ENCODE assay signal across 8 cellular contexts in genomic region chr11:117232022-117232878, GRCh38. TPM values are rescaled to one million over a fixed set of nuclear protein-coding genes. Genes with fewer than 3 reads are reported as not detected.
A peak's percentile ranks its signal among the peaks of the same experiment; 100 is the strongest.
DNase-seq lines count a peak whose midpoint lies in the region; ATAC-seq lines count a peak whose summit lies in the region.

TSS of gene PCSK7 (minus strand) at chr11:117232073. CDS start at chr11:117229844, 2,229 bp downstream.
TSS of gene RNF214 (plus strand) at chr11:117232671. CDS start at chr11:117234273, 1,602 bp downstream.

- H3K4me1 Mint-ChIP-seq in activated T-cell treated with anti-CD3 and anti-CD28 coated beads, Interleukin-2, amount 50 U/mL, for 24 hours (ENCODE audit: low read depth) = peaks cover 44% of the 10 kb centered on the region

- H3K27ac ChIP-seq in esophagus (ENCODE audit: low read depth in 2 of 2, low read length in 1 of 2) = peak within 1 kb of the TSS; percentile 95 to 99
- peak within 1 kb of the TSS; percentile 100 for H3K27ac ChIP-seq in muscle layer of colon (ENCODE audit: low read depth, low read length)

- peaks cover 57% of the 10 kb centered on the region for H3K36me3 Mint-ChIP-seq in activated T-cell treated with anti-CD3 and anti-CD28 coated beads, Interleukin-2, amount 50 U/mL, for 24 hours (ENCODE audit: low read depth)

- H3K27me3 ChIP-seq in esophagus (ENCODE audit: control insufficient read depth in 1 of 2, insufficient read depth in 2 of 2, low read length in 2 of 2) = no peaks in the 10 kb centered on the region
- H3K27me3 ChIP-seq in muscle layer of colon (ENCODE audit: control insufficient read depth in 1 of 2, insufficient read depth in 2 of 2, low read length in 2 of 2) = no peaks in the 10 kb centered on the region

- H3K9ac ChIP-seq in muscle layer of colon (ENCODE audit: low read length) = peak within 1 kb of the TSS; percentile 74

- DNase-seq in COLO829 (ENCODE audit: low spot score) = peak; percentile 85
- DNase-seq in HT-29 (ENCODE audit: low spot score) = peak; percentile 88
- DNase-seq in OCI-M1 (lab: John Stamatoyannopoulos, UW) = peak; percentile 94
- peak; percentile 89 for DNase-seq in activated T-cell treated with anti-CD3 and anti-CD28 coated beads, Interleukin-2, amount 50 U/mL, for 24 hours
- DNase-seq in stimulated activated CD8-positive, alpha-beta memory T cell treated with anti-CD3 and anti-CD28 coated beads, Interleukin-7, amount 100 ng/mL, for 24 hours (ENCODE audit: low read depth) = peak; percentile 51

- H3K9me3 ChIP-seq in esophagus (ENCODE audit: control insufficient read depth in 2 of 2, insufficient read depth in 1 of 2, low read depth in 1 of 2, low read length in 1 of 2) (no peaks in the 10 kb centered on the region), muscle layer of colon (ENCODE audit: low read length) (no peaks in the 10 kb centered on the region)

- peak within 1 kb of the TSS; percentile 93 for H3K4me3 Mint-ChIP-seq in activated T-cell treated with anti-CD3 and anti-CD28 coated beads, Interleukin-2, amount 50 U/mL, for 24 hours

- peak; percentile 76 for ATAC-seq in GM19455 (IDR thresholded peaks at IDR 0.05; ENCODE audit: unreplicated experiment)

- no peaks in the 10 kb centered on the region for H3K9me3 Mint-ChIP-seq in activated T-cell treated with anti-CD3 and anti-CD28 coated beads, Interleukin-2, amount 50 U/mL, for 24 hours

- H3K27me3 Mint-ChIP-seq in activated T-cell treated with anti-CD3 and anti-CD28 coated beads, Interleukin-2, amount 50 U/mL, for 24 hours = no peaks in the 10 kb centered on the region

- H3K4me3 ChIP-seq in esophagus (ENCODE audit: low read depth in 1 of 2, low read length in 2 of 2) (peak within 1 kb of the TSS; percentile 69 to 83), muscle layer of colon (ENCODE audit: low read depth in 1 of 2, low read length in 2 of 2) (peak within 1 kb of the TSS; percentile 91 to 95)

- WGBS in esophagus, 2 donors = 0 to 1% methylated on average over 51 to 102 of the region's 104 CpGs

- H3K4me1 ChIP-seq in esophagus (ENCODE audit: control insufficient read depth in 2 of 2, insufficient read depth in 2 of 2, low read length in 1 of 2) = peaks cover 0 to 2% of the 10 kb centered on the region in 2 donors
- peaks cover 21% of the 10 kb centered on the region for H3K4me1 ChIP-seq in muscle layer of colon (ENCODE audit: insufficient read depth, low read length)

- H3K36me3 ChIP-seq in esophagus (ENCODE audit: control insufficient read depth in 2 of 2, insufficient read depth in 2 of 2, low read length in 1 of 2) (peaks cover 4 to 24% of the 10 kb centered on the region in 2 donors), muscle layer of colon (ENCODE audit: insufficient read depth, low read length) (peaks cover 25% of the 10 kb centered on the region)

- H3K27ac Mint-ChIP-seq in activated T-cell treated with anti-CD3 and anti-CD28 coated beads, Interleukin-2, amount 50 U/mL, for 24 hours = peak within 1 kb of the TSS; percentile 99

RNA-seq across cellular contexts. Expression of gene PCSK7, which starts in this region (rescaled TPM):
- total RNA-seq in HT-29 (2014; rRNA removed; shearing (Covaris generic)) = 81.7 and 85.4 TPM in 2 replicates
- polyA plus RNA-seq in esophagus = 10 to 100 TPM; 22.8 to 37.3 TPM

RNA-seq across cellular contexts. Expression of gene RNF214, which starts in this region (rescaled TPM):
- 10.8 and 11.5 TPM in 2 replicates for total RNA-seq in HT-29 (2014; rRNA removed; shearing (Covaris generic))
- 1 to 10 TPM; 5.9 to 6.6 TPM for polyA plus RNA-seq in esophagus

Comparison
In these comparisons a context has a peak if more than half of its experiments do, and no peak if none do; other contexts are left out.
1. Peak in every context shown above with its lines: DNase-seq, ATAC-seq, H3K4me3 ChIP-seq and H3K27ac ChIP-seq.